ENCODE assay signal across 26 cellular contexts in the genomic region with DNA sequence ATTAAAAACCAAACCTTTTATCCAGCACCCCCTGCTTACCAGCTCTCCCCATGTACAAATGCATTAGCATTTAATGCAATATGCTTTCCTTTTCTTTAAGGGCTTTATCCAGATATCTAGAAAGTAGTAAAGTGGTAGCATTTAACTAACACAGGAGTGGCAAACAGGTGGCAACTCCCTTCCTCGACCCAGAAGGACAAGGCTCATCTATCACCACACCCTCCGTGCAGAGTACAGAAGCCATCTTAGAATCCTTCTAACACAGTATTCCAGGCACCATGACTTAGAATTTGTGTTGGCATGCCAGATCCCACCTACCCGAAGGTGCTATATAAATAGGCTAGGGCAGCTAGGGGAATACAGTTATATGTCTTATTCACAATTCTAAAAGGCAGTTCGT.
"Had no signal": no experiment of that assay in that cellular context is flagged by ENCODE, and none has a peak within 500 bp of the region (broad histone marks: within the 10 kb centered on the region; RNA-seq: fewer than 3 reads in every experiment).

No MANE protein-coding gene starts in this region.

- H2AFZ ChIP-seq: parathyroid adenoma had no signal

- H3K9me3 Mint-ChIP-seq: natural killer cell had no signal

- H3K4me3 Mint-ChIP-seq: dendritic cell treated with granulocyte-macrophage colony-stimulating factor and Interleukin-4, amounts not matched to agents 40 ng/mL and 50 ng/mL, for 4 days; immature natural killer cell; natural killer cell; stimulated activated effector memory CD8-positive, alpha-beta T cell treated with anti-CD3 and anti-CD28 coated beads, Interleukin-12 subunit alpha, Interleukin-12 subunit beta, amount 100 ng/mL, for 72 hours had no signal

- H3K4me1 Mint-ChIP-seq: immature natural killer cell; natural killer cell; stimulated activated effector memory CD8-positive, alpha-beta T cell treated with anti-CD3 and anti-CD28 coated beads, Interleukin-12 subunit alpha, Interleukin-12 subunit beta, amount 100 ng/mL, for 72 hours had no signal

- H3K36me3 Mint-ChIP-seq: immature natural killer cell; natural killer cell; stimulated activated effector memory CD8-positive, alpha-beta T cell treated with anti-CD3 and anti-CD28 coated beads, Interleukin-12 subunit alpha, Interleukin-12 subunit beta, amount 100 ng/mL, for 72 hours had no signal

- H3K36me3 ChIP-seq: colonic mucosa, esophagus muscularis mucosa, gastroesophageal sphincter, heart right ventricle, lower lobe of right lung, right atrium auricular region, thoracic aorta, tibial nerve, upper lobe of left lung had no signal

- DNase-seq: colonic mucosa; effector CD8-positive, alpha-beta T cell; foreskin keratinocyte; glutamatergic neuron; heart right ventricle; hippocampal formation; immature natural killer cell; islet precursor cell; kidney glomerular epithelial cell; left ventricle myocardium superior; lower lobe of right lung; natural killer cell; stimulated activated CD4-positive, alpha-beta T cell treated with anti-CD3 and anti-CD28 coated beads, Interleukin-2, amount 100 ng/mL, for 24 hours; stimulated activated CD4-positive, alpha-beta T cell treated with anti-CD3 and anti-CD28 coated beads, Interleukin-4, amount 100 ng/mL, for 24 hours; stimulated activated naive CD8-positive, alpha-beta T cell treated with anti-CD3 and anti-CD28 coated beads, Interleukin-15, Interleukin-2, amounts not matched to agents 100 U/mL and 50 U/mL, for 24 hours; upper lobe of left lung had no signal

- H3K27ac ChIP-seq: colonic mucosa, esophagus muscularis mucosa, foreskin keratinocyte, gastroesophageal sphincter, heart right ventricle, lower lobe of right lung, parathyroid adenoma, right atrium auricular region, thoracic aorta, tibial nerve, upper lobe of left lung had no signal

- H3K4me1 ChIP-seq: colonic mucosa, esophagus muscularis mucosa, foreskin keratinocyte, gastroesophageal sphincter, heart right ventricle, lower lobe of right lung, right atrium auricular region, tibial nerve, upper lobe of left lung had no signal

- H3K9ac ChIP-seq: parathyroid adenoma had no signal

- ATAC-seq: foreskin keratinocyte; gastroesophageal sphincter; heart right ventricle; left ventricle myocardium superior; lower lobe of right lung; natural killer cell; sciatic nerve; stimulated activated effector memory CD8-positive, alpha-beta T cell treated with anti-CD3 and anti-CD28 coated beads, Interleukin-12 subunit alpha, Interleukin-12 subunit beta, amount 100 ng/mL, for 72 hours; stimulated activated naive CD8-positive, alpha-beta T cell treated with anti-CD3 and anti-CD28 coated beads, Interleukin-15, Interleukin-2, amounts not matched to agents 100 U/mL and 50 U/mL, for 24 hours had no signal

- H3K27me3 ChIP-seq: colonic mucosa, esophagus muscularis mucosa, foreskin keratinocyte, gastroesophageal sphincter, right atrium auricular region, tibial nerve, upper lobe of left lung had no signal

- H3K9me3 ChIP-seq: colonic mucosa, esophagus muscularis mucosa, gastroesophageal sphincter, heart right ventricle, lower lobe of right lung, right atrium auricular region, thoracic aorta, tibial nerve, upper lobe of left lung had no signal

- H3K27ac Mint-ChIP-seq: dendritic cell treated with granulocyte-macrophage colony-stimulating factor and Interleukin-4, amounts not matched to agents 40 ng/mL and 50 ng/mL, for 4 days; immature natural killer cell; natural killer cell; progenitor cell of endocrine pancreas; stimulated activated effector memory CD8-positive, alpha-beta T cell treated with anti-CD3 and anti-CD28 coated beads, Interleukin-12 subunit alpha, Interleukin-12 subunit beta, amount 100 ng/mL, for 72 hours had no signal

- H3K27me3 Mint-ChIP-seq: dendritic cell treated with granulocyte-macrophage colony-stimulating factor and Interleukin-4, amounts not matched to agents 40 ng/mL and 50 ng/mL, for 4 days; progenitor cell of endocrine pancreas had no signal

- H3K4me3 ChIP-seq: colonic mucosa, esophagus muscularis mucosa, gastroesophageal sphincter, heart right ventricle, lower lobe of right lung, right atrium auricular region, thoracic aorta, tibial nerve, upper lobe of left lung had no signal
